8 cellular contexts compared by ENCODE assay signal in genomic region chr1:222634180-222635013, GRCh38. TPM values are rescaled to one million over a fixed set of nuclear protein-coding genes. Genes with fewer than 3 reads are reported as not detected.
DNase-seq lines count a peak whose midpoint lies in the region; ATAC-seq, FAIRE-seq and TF ChIP-seq lines count a peak whose summit lies in the region.

No MANE protein-coding gene starts in this region.

- H3K27ac ChIP-seq in HL-60 (replicated peaks) (peak overlapping the region; percentile 19; the same call in 1 of the 2 replicates), endothelial cell of umbilical vein (ENCODE audit: insufficient read depth, low read depth, low read length) (no peak overlapping the region), transverse colon (no peak overlapping the region)

- intact Hi-C loops in endothelial cell of umbilical vein (cut with micrococcal nuclease) = loop anchor here (1.0 to 2.0 kb wide), 5 partner anchors 16 to 446 kb away; partner anchors contain the start of gene MIA3
- intact Hi-C loops in transverse colon (cut with DNase I; ENCODE audit: low total_unique reads) = no loop called here

- CTCF ChIA-PET in endothelial cell of umbilical vein (lab: Charles Lee) = interaction anchor here (0.6 to 3.4 kb wide), 44 partner anchors 9 to 489 kb away, joined by 3 to 154 read pairs (median 4); partner anchors contain the start of genes AIDA, BROX and TAF1A

- DNase-seq in Caki2 (ENCODE audit: low read depth) (peak; percentile 61), HL-60 (ENCODE audit: low read depth in 1 of 2, low spot score in 1 of 2) (peak; percentile 49 to 80), NCI-H748 treated with DMSO at 0.1 percent for 48 hours (lab: John Stamatoyannopoulos, UW) (peak; percentile 50), endothelial cell of umbilical vein (ENCODE audit: low read depth, low spot score) (peak; percentile 93), mucosa of gallbladder (ENCODE audit: low spot score) (peak; percentile 89), transverse colon (peak; percentile 67)
- DNase-seq in activated CD4-positive, alpha-beta T cell treated with anti-CD3 and anti-CD28 coated beads, Interleukin-2, amount 50 U/mL, for 48 hours = peak; percentile 38 to 68

- peak; percentile 68 for FAIRE-seq in endothelial cell of umbilical vein (lab: Jason Lieb, UNC)

- no peaks in the 10 kb centered on the region for H3K79me2 ChIP-seq in endothelial cell of umbilical vein (ENCODE audit: control insufficient read depth, insufficient read depth, low read length)

- H4K20me1 ChIP-seq in endothelial cell of umbilical vein (replicated peaks; ENCODE audit: control insufficient read depth, extremely low read depth, insufficient read depth, low read length) = no peaks in the 10 kb centered on the region

- no peak overlapping the region for H3K9ac ChIP-seq in endothelial cell of umbilical vein (replicated peaks; ENCODE audit: extremely low read depth, insufficient read depth, low read length)

- in situ Hi-C loops in Caki2 (cut with HindIII; ENCODE audit: low pct_unique_long_range_greater_than_20kb, low sequenced_read_pairs) = no loop called here
- in situ Hi-C loops in transverse colon (cut with MboI; ENCODE audit: low pct_ligation_motif_present in 1 of 4, low pct_unique_long_range_greater_than_20kb in 1 of 4, low sequenced_read_pairs in 3 of 4) = loop anchor here (5.0 to 25.0 kb wide), 4 partner anchors 167 to 897 kb away; partner anchors contain the start of gene DUSP10 (in 1 of the 4)

- dilution Hi-C loops in endothelial cell of umbilical vein (cut with MboI; ENCODE audit: extremely low pct_ligation_motif_present, low sequenced_read_pairs) = no loop called here

- H3K9me3 ChIP-seq in endothelial cell of umbilical vein (replicated peaks; ENCODE audit: control insufficient read depth, insufficient read depth, low read length) (no peaks in the 10 kb centered on the region), transverse colon (no peaks in the 10 kb centered on the region)

- WGBS in transverse colon (ENCODE audit: low coverage in 1 of 2), 2 donors = 50% methylated on average over 7 of the region's 7 CpGs

- no peak overlapping the region for H3K4me2 ChIP-seq in endothelial cell of umbilical vein (ENCODE audit: insufficient read depth, low read length)

- TF ChIP-seq POLR2A in endothelial cell of umbilical vein (IDR thresholded peaks at IDR 0.05; ENCODE audit: low read depth, low read length) = no peak
- no peak for TF ChIP-seq POLR2A in transverse colon (IDR thresholded peaks at IDR 0.05)

- H3K4me3 ChIP-seq in HL-60 (replicated peaks; ENCODE audit: insufficient read depth, low read length) = no peak overlapping the region
- H3K4me3 ChIP-seq in endothelial cell of umbilical vein (replicated peaks in 1 of 3; ENCODE audit: insufficient read depth in 1 of 3, low read depth in 1 of 3, low read length in 3 of 3) = no peak overlapping the region
- H3K4me3 ChIP-seq in transverse colon = no peak overlapping the region

- no TSS peak for BruUV-seq in endothelial cell of umbilical vein (replicated peaks; lab: Mats Ljungman, UMichigan)

- H3K27me3 ChIP-seq in HL-60 (ENCODE audit: insufficient read depth, poor library complexity, severe bottlenecking) (no peaks in the 10 kb centered on the region), endothelial cell of umbilical vein (ENCODE audit: control insufficient read depth in 2 of 2, insufficient read depth in 2 of 2, low read length in 2 of 2) (no peaks in the 10 kb centered on the region), transverse colon (no peaks in the 10 kb centered on the region)

- H3K9me1 ChIP-seq in endothelial cell of umbilical vein (replicated peaks; ENCODE audit: control insufficient read depth, extremely low read depth, insufficient read depth, low read length) = no peaks in the 10 kb centered on the region

- H3K36me3 ChIP-seq in endothelial cell of umbilical vein (ENCODE audit: control insufficient read depth in 2 of 2, extremely low read depth in 1 of 2, insufficient read depth in 2 of 2, low read length in 2 of 2) (peaks cover 3 to 12% of the 10 kb centered on the region in 2 experiments), transverse colon (peaks cover 0 to 34% (median 6%) of the 10 kb centered on the region in 4 donors)

- H3K4me1 ChIP-seq in endothelial cell of umbilical vein (ENCODE audit: control insufficient read depth, extremely low read depth, insufficient read depth, low read length) = no peaks in the 10 kb centered on the region
- no peaks in the 10 kb centered on the region for H3K4me1 ChIP-seq in transverse colon

- no peak overlapping the region for H2AFZ ChIP-seq in endothelial cell of umbilical vein (ENCODE audit: low read depth, low read length)

- TF ChIP-seq CTCF in HL-60 (IDR thresholded peaks at IDR 0.05; ENCODE audit: insufficient read depth, low read length) = peak; percentile 78
- peak; percentile 64 to 72 for TF ChIP-seq CTCF in endothelial cell of umbilical vein (IDR thresholded peaks at IDR 0.05; ENCODE audit: extremely low read depth in 1 of 2, insufficient read depth in 1 of 2, low read depth in 1 of 2, low read length in 2 of 2)
- peak; percentile 84 to 90 (median 88) for TF ChIP-seq CTCF in transverse colon (IDR thresholded peaks at IDR 0.05)

- POLR2A ChIA-PET in endothelial cell of umbilical vein (lab: Charles Lee) = interaction anchor here (1.0 kb wide), 1 partner anchor 169 kb away, joined by 6 read pairs; no protein-coding TSS in a partner anchor

- peak; percentile 69 for ATAC-seq in GM19467 (IDR thresholded peaks at IDR 0.05; ENCODE audit: unreplicated experiment)

- no peak for TF ChIP-seq EP300 in transverse colon (IDR thresholded peaks at IDR 0.05; ENCODE audit: low read depth)

TF ChIP-seq in endothelial cell of umbilical vein, 7 proteins besides CTCF, POLR2A, EP300 and RAD21:
- TF ChIP-seq GATA2 (IDR thresholded peaks at IDR 0.05; ENCODE audit: insufficient read depth, insufficient read length, low read depth, low read length) (no peak), EZH2 (IDR thresholded peaks at IDR 0.05; ENCODE audit: borderline replicate concordance, low read depth, low read length, severe bottlenecking) (no peak), JUN (IDR thresholded peaks at IDR 0.05; ENCODE audit: borderline replicate concordance, insufficient read depth, insufficient read length, low read depth) (no peak), MYC (IDR thresholded peaks at IDR 0.05; ENCODE audit: low read depth, low read length) (no peak), POLR2AphosphoS5 (IDR thresholded peaks at IDR 0.05; ENCODE audit: insufficient read depth, low read depth, low read length) (no peak), FOS (IDR thresholded peaks at IDR 0.05; ENCODE audit: borderline replicate concordance, insufficient read depth, low read length) (no peak), MAX (IDR thresholded peaks at IDR 0.05; ENCODE audit: insufficient read depth, insufficient read length) (no peak)

RNA-seq across cellular contexts. Expression of gene MIA3, which starts 16.5 kb away (rescaled TPM):
- 19.1 and 25.5 TPM in 2 replicates for total RNA-seq in Caki2 (2014; rRNA removed; shearing (Covaris generic); ENCODE audit: low replicate concordance)
- total RNA-seq in endothelial cell of umbilical vein (61.3 and 63.7 TPM in 2 replicates), mucosa of gallbladder (78.6 TPM), transverse colon (100 to 1,000 TPM in 1 of 4 donors, 10 to 100 TPM in 3; 39.2 to 185 (median 49.1) TPM)
- 108 and 112 TPM in 2 replicates for polyA plus RNA-seq in endothelial cell of umbilical vein
- 39.8 and 52.0 TPM in 2 replicates for polyA plus RNA-seq in endothelial cell of umbilical vein (2011; cell fraction: cytosol; rRNA removed)
- polyA plus RNA-seq in endothelial cell of umbilical vein (2011; cell fraction: nucleus; rRNA removed) = 152 and 170 TPM in 2 replicates
- 30.0 and 36.6 TPM in 2 replicates for polyA plus RNA-seq in endothelial cell of umbilical vein (2012)
- 75.0 and 86.2 TPM in 2 replicates for polyA minus RNA-seq in endothelial cell of umbilical vein
- 14.7 TPM for polyA minus RNA-seq in endothelial cell of umbilical vein (2011; cell fraction: cytosol; rRNA and poly(A)+ RNA removed)
- polyA minus RNA-seq in endothelial cell of umbilical vein (2011; cell fraction: nucleus; rRNA and poly(A)+ RNA removed) = 51.0 and 60.1 TPM in 2 replicates

RNA-seq across cellular contexts. Expression of gene TAF1A, which starts 44.7 kb away (rescaled TPM):
- 10.6 and 12.2 TPM in 2 replicates for total RNA-seq in Caki2 (2014; rRNA removed; shearing (Covaris generic); ENCODE audit: low replicate concordance)
- 5.3 and 7.1 TPM in 2 replicates for total RNA-seq in endothelial cell of umbilical vein
- polyA plus RNA-seq in endothelial cell of umbilical vein = 1.3 and 1.4 TPM in 2 replicates
- 1.5 and 1.7 TPM in 2 replicates for polyA plus RNA-seq in endothelial cell of umbilical vein (2011; cell fraction: cytosol; rRNA removed)
- 4.5 and 6.9 TPM in 2 replicates for polyA plus RNA-seq in endothelial cell of umbilical vein (2011; cell fraction: nucleus; rRNA removed)
- polyA plus RNA-seq in endothelial cell of umbilical vein (2012) = 1.9 and 3.7 TPM in 2 replicates
- 0.97 and 2.8 TPM in 2 replicates for polyA minus RNA-seq in endothelial cell of umbilical vein
- polyA minus RNA-seq in endothelial cell of umbilical vein (2011; cell fraction: cytosol; rRNA and poly(A)+ RNA removed) = 2.4 TPM
- 3.4 and 8.0 TPM in 2 replicates for polyA minus RNA-seq in endothelial cell of umbilical vein (2011; cell fraction: nucleus; rRNA and poly(A)+ RNA removed)
- 7.5 TPM for total RNA-seq in mucosa of gallbladder
- 10 to 100 TPM in 1 of 4 donors, 1 to 10 TPM in 3; 2.2 to 10.1 (median 4.1) TPM for total RNA-seq in transverse colon
